ENCODE assay signal across 12 cellular contexts in genomic region chr2:86484385-86484784, GRCh38. TPM values are rescaled to one million over a fixed set of nuclear protein-coding genes. Genes with fewer than 3 reads are reported as not detected.
A peak's percentile ranks its signal among the peaks of the same experiment; 100 is the strongest.
DNase-seq lines count a peak whose midpoint lies in the region; ATAC-seq, FAIRE-seq and TF ChIP-seq lines count a peak whose summit lies in the region.
"Had no signal": no experiment of that assay in that cellular context is flagged by ENCODE, and none has a peak within 500 bp of the region (broad histone marks: within the 10 kb centered on the region; RNA-seq: fewer than 3 reads in every experiment).

No MANE protein-coding gene starts in this region.

- no peak for FAIRE-seq in HepG2 (lab: Jason Lieb, UNC)

- DNase-seq in HepG2 (ENCODE audit: low spot score) (no peak), right lobe of liver (no peak), mucosa of gallbladder (ENCODE audit: low spot score) (no peak), Kasumi-1 (lab: John Stamatoyannopoulos, UW) (no peak)
- no peak for DNase-seq in central memory CD8-positive, alpha-beta T cell (ENCODE audit: low spot score in 2 of 2)
- DNase-seq in natural killer cell treated with Interleukin-12 subunit alpha and Interleukin-12 subunit beta and Interleukin-15 and Interleukin-18, amount 100 ng/mL, for 72 hours (ENCODE audit: low spot score): no peak
- DNase-seq: EL, MM.1S, NCI-H1105, NCI-H187, PC-3 had no signal

- H3K9me3 ChIP-seq in HepG2 (ENCODE audit: low read length) (no peaks in the 10 kb centered on the region), right lobe of liver (no peaks in the 10 kb centered on the region)

- no TSS peak for BruUV-seq in HepG2 (replicated peaks; lab: Mats Ljungman, UMichigan)

- in situ Hi-C loops in HepG2 (cut with HindIII; ENCODE audit: extremely low pct_ligation_motif_present, low pct_unique_long_range_greater_than_20kb): no loop called here

- TF ChIP-seq EP300 in HepG2 (IDR thresholded peaks at IDR 0.05; ENCODE audit: low read depth in 2 of 2, low read length in 2 of 2) (no peak), HepG2 (CRISPR knock-in tag; IDR thresholded peaks at IDR 0.05; ENCODE audit: borderline replicate concordance) (no peak)

- no peaks in the 10 kb centered on the region for H3K9me3 Mint-ChIP-seq in central memory CD8-positive, alpha-beta T cell
- H3K9me3 Mint-ChIP-seq in natural killer cell treated with Interleukin-12 subunit alpha and Interleukin-12 subunit beta and Interleukin-15 and Interleukin-18, amount 100 ng/mL, for 72 hours: no peaks in the 10 kb centered on the region

- intact Hi-C loops in HepG2 (cut with micrococcal nuclease; ENCODE audit: unreplicated experiment): no loop called here
- intact Hi-C loops in right lobe of liver (cut with DNase I): no loop called here

- H3K27ac Mint-ChIP-seq in central memory CD8-positive, alpha-beta T cell (ENCODE audit: low read depth): peak overlapping the region; percentile 29
- H3K27ac Mint-ChIP-seq in natural killer cell treated with Interleukin-12 subunit alpha and Interleukin-12 subunit beta and Interleukin-15 and Interleukin-18, amount 100 ng/mL, for 72 hours: peak overlapping the region; percentile 69 to 83

- CTCF ChIA-PET in HepG2 (lab: Yijun Ruan, JAX; ENCODE audit: low intra/inter-chr PET ratio, low total read pairs): no interaction called here

- H3K27me3 Mint-ChIP-seq in central memory CD8-positive, alpha-beta T cell: no peaks in the 10 kb centered on the region
- no peaks in the 10 kb centered on the region for H3K27me3 Mint-ChIP-seq in natural killer cell treated with Interleukin-12 subunit alpha and Interleukin-12 subunit beta and Interleukin-15 and Interleukin-18, amount 100 ng/mL, for 72 hours

- no peak overlapping the region for H3K4me2 ChIP-seq in HepG2 (ENCODE audit: low read depth, low read length)

- WGBS in HepG2 (ENCODE audit: low lambda C conversion rate): 99% methylated on average over 3 of the region's 3 CpGs
- 100% methylated on average over 2 of the region's 3 CpGs for WGBS in right lobe of liver (ENCODE audit: insufficient coverage, low coverage, low lambda C conversion rate, missing lambda C conversion rate)

- no peak for TF ChIP-seq RAD21 in HepG2 (CRISPR knock-in tag; IDR thresholded peaks at IDR 0.05)

- no peaks in the 10 kb centered on the region for H3K79me2 ChIP-seq in HepG2 (ENCODE audit: insufficient read depth, low read length)

- TF ChIP-seq CTCF in HepG2 (CRISPR knock-in tag; IDR thresholded peaks at IDR 0.05) (no peak), right lobe of liver (IDR thresholded peaks at IDR 0.05) (no peak)

- H3K4me1 ChIP-seq in HepG2 (ENCODE audit: insufficient read depth, low read length) (0 out of 2 replicates have a peak, but pooled peaks cover 7% of the 10 kb centered on the region), right lobe of liver (peaks cover 0 to 2% (median 0%) of the 10 kb centered on the region in 4 donors)

- H3K9ac ChIP-seq in HepG2 (ENCODE audit: insufficient read depth, low read depth, low read length): no peak overlapping the region

- no peak overlapping the region for H3K4me3 Mint-ChIP-seq in central memory CD8-positive, alpha-beta T cell
- no peak overlapping the region for H3K4me3 Mint-ChIP-seq in natural killer cell treated with Interleukin-12 subunit alpha and Interleukin-12 subunit beta and Interleukin-15 and Interleukin-18, amount 100 ng/mL, for 72 hours

- H3K27ac ChIP-seq in HepG2 (ENCODE audit: extremely low read length, insufficient read depth, low read length) (no peak overlapping the region), right lobe of liver (no peak overlapping the region)

- H2AFZ ChIP-seq in HepG2 (ENCODE audit: low read length): no peak overlapping the region

- no peaks in the 10 kb centered on the region for H3K4me1 Mint-ChIP-seq in central memory CD8-positive, alpha-beta T cell
- peaks cover 20 to 41% of the 10 kb centered on the region in 2 donors for H3K4me1 Mint-ChIP-seq in natural killer cell treated with Interleukin-12 subunit alpha and Interleukin-12 subunit beta and Interleukin-15 and Interleukin-18, amount 100 ng/mL, for 72 hours (ENCODE audit: low read depth in 2 of 2)

- TF ChIP-seq POLR2A in HepG2 (IDR thresholded peaks at IDR 0.05; ENCODE audit: insufficient read depth in 1 of 2, low read depth in 2 of 2, low read length in 2 of 2): no peak
- no peak for TF ChIP-seq POLR2A in right lobe of liver (IDR thresholded peaks at IDR 0.05)

- POLR2A ChIA-PET in HepG2 (lab: Yijun Ruan, JAX): no interaction called here

- ATAC-seq in HepG2 (no peak), right lobe of liver (no peak), GM19463 (IDR thresholded peaks at IDR 0.05; ENCODE audit: unreplicated experiment) (no peak)
- no peak for ATAC-seq in central memory CD8-positive, alpha-beta T cell (replicated peaks; ENCODE audit: extremely low read depth, poor library complexity, severe bottlenecking)
- ATAC-seq in natural killer cell treated with Interleukin-12 subunit alpha and Interleukin-12 subunit beta and Interleukin-15 and Interleukin-18, amount 100 ng/mL, for 72 hours: no peak
- ATAC-seq: PC-3 had no signal

- H3K36me3 Mint-ChIP-seq in central memory CD8-positive, alpha-beta T cell (ENCODE audit: insufficient read depth): peaks cover 94% of the 10 kb centered on the region
- peaks cover 70% of the 10 kb centered on the region for H3K36me3 Mint-ChIP-seq in natural killer cell treated with Interleukin-12 subunit alpha and Interleukin-12 subunit beta and Interleukin-15 and Interleukin-18, amount 100 ng/mL, for 72 hours

- H3K27me3 ChIP-seq in HepG2 (ENCODE audit: control insufficient read depth in 1 of 2, insufficient read depth in 2 of 2, low read length in 2 of 2) (no peaks in the 10 kb centered on the region), right lobe of liver (no peaks in the 10 kb centered on the region)

- H3K36me3 ChIP-seq in HepG2 (replicated peaks in 1 of 2; ENCODE audit: control insufficient read depth in 1 of 2, insufficient read depth in 2 of 2, low read length in 2 of 2) (peaks cover 56 to 98% of the 10 kb centered on the region in 2 experiments), right lobe of liver (peaks cover 8 to 83% (median 41%) of the 10 kb centered on the region in 4 donors)

- no peaks in the 10 kb centered on the region for H4K20me1 ChIP-seq in HepG2 (ENCODE audit: insufficient read depth, low read length)

- H3K4me3 ChIP-seq in HepG2 (replicated peaks in 1 of 3; ENCODE audit: insufficient read depth in 1 of 3, low read depth in 2 of 3, low read length in 3 of 3): no peak overlapping the region
- H3K4me3 ChIP-seq in right lobe of liver: no peak overlapping the region

TF ChIP-seq in HepG2, 621 proteins besides CTCF, POLR2A, EP300 and RAD21:
- no peak for TF ChIP-seq ZNF354B (CRISPR knock-in tag; IDR thresholded peaks at IDR 0.05)
- TF ChIP-seq ZNF180 (CRISPR knock-in tag; IDR thresholded peaks at IDR 0.05; ENCODE audit: borderline replicate concordance, low read depth): no peak
- TF ChIP-seq RBM22 (optimal IDR thresholded peaks at IDR 0.05; ENCODE audit: low read length): peak; percentile 59
- no peak for TF ChIP-seq MAF1 (CRISPR knock-in tag; IDR thresholded peaks at IDR 0.05; ENCODE audit: borderline replicate concordance)
- TF ChIP-seq THYN1 (CRISPR knock-in tag; IDR thresholded peaks at IDR 0.05; ENCODE audit: borderline replicate concordance, low read depth): no peak
- TF ChIP-seq ZSCAN30 (CRISPR knock-in tag; IDR thresholded peaks at IDR 0.05): no peak
- no peak for TF ChIP-seq PLSCR1 (CRISPR knock-in tag; IDR thresholded peaks at IDR 0.05; ENCODE audit: borderline replicate concordance)
TF ChIP-seq in HepG2: peak in this region for 1.

RNA-seq across cellular contexts. Expression of gene KDM3A, which starts 43.2 kb away (rescaled TPM):
- total RNA-seq in HepG2 (2016; rRNA removed; fragmentation: Illumina TruSeq; extraction: Trizol) (21.0 and 30.8 TPM in 2 replicates), right lobe of liver (10 to 100 TPM in 5 of 6 experiments, 1 to 10 TPM in 1; 7.2 to 40.8 (median 13.6) TPM), mucosa of gallbladder (87.4 TPM)
- total RNA-seq in HepG2 (2016; cell fraction: cytosol; rRNA removed; fragmentation: Illumina TruSeq; extraction: Trizol; ENCODE audit: low read depth): 3.8 and 4.0 TPM in 2 replicates
- total RNA-seq in HepG2 (2016; cell fraction: insoluble cytoplasmic fraction; rRNA removed; fragmentation: Illumina TruSeq; extraction: Trizol): 20.2 and 32.7 TPM in 2 replicates
- 7.1 and 9.1 TPM in 2 replicates for total RNA-seq in HepG2 (2016; cell fraction: membrane; rRNA removed; fragmentation: Illumina TruSeq; extraction: Trizol)
- 52.1 and 52.6 TPM in 2 replicates for total RNA-seq in HepG2 (2016; cell fraction: nucleus; rRNA removed; fragmentation: Illumina TruSeq; extraction: Trizol)
- polyA plus RNA-seq in HepG2 (2011; rRNA removed): 53.9 and 70.2 TPM in 2 replicates
- 29.9 and 38.1 TPM in 2 replicates for polyA plus RNA-seq in HepG2 (2011; cell fraction: cytosol; rRNA removed)
- polyA plus RNA-seq in HepG2 (2011; cell fraction: nucleus; rRNA removed): 77.5 and 80.4 TPM in 2 replicates
- polyA plus RNA-seq in HepG2 (2012): 46.4 and 59.6 TPM in 2 replicates
- 1.5 and 3.7 TPM in 2 replicates for polyA plus RNA-seq in HepG2 (2016; cell fraction: cytosol; fragmentation: Illumina TruSeq; extraction: Trizol; ENCODE audit: low read depth)
- polyA plus RNA-seq in HepG2 (2016; cell fraction: insoluble cytoplasmic fraction; fragmentation: Illumina TruSeq; extraction: Trizol; ENCODE audit: low read depth): 24.8 and 27.7 TPM in 2 replicates
- polyA plus RNA-seq in HepG2 (2016; cell fraction: membrane; fragmentation: Illumina TruSeq; extraction: Trizol; ENCODE audit: low read depth): 5.6 and 5.8 TPM in 2 replicates
- 38.9 TPM in 2 replicates for polyA plus RNA-seq in HepG2 (2016; cell fraction: nucleus; fragmentation: Illumina TruSeq; extraction: Trizol; ENCODE audit: insufficient read depth, low read depth)
- 42.3 and 101 TPM in 2 replicates for polyA minus RNA-seq in HepG2 (2011; rRNA and poly(A)+ RNA removed; ENCODE audit: low replicate concordance)
- 82.1 and 91.9 TPM in 2 replicates for polyA minus RNA-seq in HepG2 (2011; cell fraction: cytosol; rRNA and poly(A)+ RNA removed)
- 257 and 304 TPM in 2 replicates for polyA minus RNA-seq in HepG2 (2011; cell fraction: nucleus; rRNA and poly(A)+ RNA removed)
- 10 to 100 TPM; 44.6 to 74.3 TPM for total RNA-seq in natural killer cell treated with Interleukin-12 subunit alpha and Interleukin-12 subunit beta and Interleukin-15 and Interleukin-18, amount 100 ng/mL, for 72 hours
